Comparison of ENCODE assay signal across 8 cellular contexts in genomic region chr2:61018319-61018750, GRCh38. TPM values are rescaled to one million over a fixed set of nuclear protein-coding genes. Genes with fewer than 3 reads are reported as not detected.
A peak's percentile ranks its signal among the peaks of the same experiment; 100 is the strongest.
DNase-seq lines count a peak whose midpoint lies in the region; ATAC-seq and TF ChIP-seq lines count a peak whose summit lies in the region.

No MANE protein-coding gene starts in this region.

- peaks cover 23% of the 10 kb centered on the region for H3K36me3 Mint-ChIP-seq in activated CD8-positive, alpha-beta memory T cell treated with anti-CD3 and anti-CD28 coated beads, Interleukin-2, amount 10 ng/mL, durations not matched to agents 7 days and 5 days
- H3K36me3 Mint-ChIP-seq in effector memory CD8-positive, alpha-beta T cell (ENCODE audit: insufficient read depth) = peaks cover 9% of the 10 kb centered on the region

- H3K4me1 Mint-ChIP-seq in activated CD8-positive, alpha-beta memory T cell treated with anti-CD3 and anti-CD28 coated beads, Interleukin-2, amount 10 ng/mL, durations not matched to agents 7 days and 5 days = peaks cover 41% of the 10 kb centered on the region
- H3K4me1 Mint-ChIP-seq in effector memory CD8-positive, alpha-beta T cell (ENCODE audit: low read depth in 2 of 2) = peaks cover 16 to 28% of the 10 kb centered on the region in 2 donors

- H3K9me3 Mint-ChIP-seq in activated CD8-positive, alpha-beta memory T cell treated with anti-CD3 and anti-CD28 coated beads, Interleukin-2, amount 10 ng/mL, durations not matched to agents 7 days and 5 days (ENCODE audit: low read depth) = no peaks in the 10 kb centered on the region
- no peaks in the 10 kb centered on the region for H3K9me3 Mint-ChIP-seq in effector memory CD8-positive, alpha-beta T cell

- H3K27me3 ChIP-seq in OCI-LY3 (ENCODE audit: low read depth, low read length) (no peaks in the 10 kb centered on the region), neutrophil (no peaks in the 10 kb centered on the region)

- H3K27ac ChIP-seq in OCI-LY3 (ENCODE audit: low read length) = peak overlapping the region; percentile 88
- H3K27ac ChIP-seq in neutrophil = peak overlapping the region; percentile 85

- no peaks in the 10 kb centered on the region for H3K27me3 Mint-ChIP-seq in activated CD8-positive, alpha-beta memory T cell treated with anti-CD3 and anti-CD28 coated beads, Interleukin-2, amount 10 ng/mL, durations not matched to agents 7 days and 5 days
- no peaks in the 10 kb centered on the region for H3K27me3 Mint-ChIP-seq in effector memory CD8-positive, alpha-beta T cell

- H3K9me3 ChIP-seq in OCI-LY3 (ENCODE audit: insufficient read depth, low read length) (no peaks in the 10 kb centered on the region), neutrophil (no peaks in the 10 kb centered on the region)

- H3K4me1 ChIP-seq in OCI-LY3 (ENCODE audit: low read length) (peaks cover 17% of the 10 kb centered on the region), neutrophil (ENCODE audit: control insufficient read depth in 1 of 2, insufficient read depth in 1 of 2, low read depth in 1 of 2, low read length in 1 of 2) (peaks cover 28 to 35% of the 10 kb centered on the region in 2 experiments)

- H3K9ac ChIP-seq in OCI-LY3 (ENCODE audit: low read length) = peak overlapping the region; percentile 92

- CTCF ChIA-PET in activated CD8-positive, alpha-beta memory T cell treated with anti-CD3 and anti-CD28 coated beads, Interleukin-2, amount 10 ng/mL, durations not matched to agents 7 days and 5 days (lab: Charles Lee) = no interaction called here

- DNase-seq in activated CD8-positive, alpha-beta memory T cell treated with anti-CD3 and anti-CD28 coated beads, Interleukin-2, amount 10 ng/mL, durations not matched to agents 7 days and 5 days = no peak
- no peak for DNase-seq in activated CD8-positive, alpha-beta memory T cell treated with anti-CD3 and anti-CD28 coated beads, Interleukin-2, amount 50 U/mL, for 4 hours
- no peak for DNase-seq in effector memory CD8-positive, alpha-beta T cell
- no peak for DNase-seq in NCI-H1417 (lab: John Stamatoyannopoulos, UW)

- peak overlapping the region; percentile 80 for H3K4me2 ChIP-seq in OCI-LY3 (ENCODE audit: low read length)

- peak overlapping the region; percentile 88 for H3K27ac Mint-ChIP-seq in activated CD8-positive, alpha-beta memory T cell treated with anti-CD3 and anti-CD28 coated beads, Interleukin-2, amount 10 ng/mL, durations not matched to agents 7 days and 5 days
- peak overlapping the region; percentile 89 to 90 for H3K27ac Mint-ChIP-seq in effector memory CD8-positive, alpha-beta T cell

- H4K20me1 ChIP-seq in OCI-LY3 (ENCODE audit: insufficient read depth, low read length) = no peaks in the 10 kb centered on the region

- H3K4me3 ChIP-seq in OCI-LY3 (ENCODE audit: low read length) = peak overlapping the region; percentile 95
- H3K4me3 ChIP-seq in neutrophil (ENCODE audit: low read depth in 1 of 2, low read length in 1 of 2) = peak overlapping the region; percentile 75 to 98

- H3K4me3 Mint-ChIP-seq in activated CD8-positive, alpha-beta memory T cell treated with anti-CD3 and anti-CD28 coated beads, Interleukin-2, amount 10 ng/mL, durations not matched to agents 7 days and 5 days = peak overlapping the region; percentile 88
- H3K4me3 Mint-ChIP-seq in effector memory CD8-positive, alpha-beta T cell = peak overlapping the region; percentile 91 to 92

- TF ChIP-seq CTCF in OCI-LY3 (IDR thresholded peaks at IDR 0.05; ENCODE audit: low read depth, low read length) = no peak
- TF ChIP-seq CTCF in neutrophil (IDR thresholded peaks at IDR 0.05) = no peak

- peaks cover 61% of the 10 kb centered on the region for H3K79me2 ChIP-seq in OCI-LY3 (ENCODE audit: low read length)

- no peak for ATAC-seq in activated CD8-positive, alpha-beta memory T cell treated with anti-CD3 and anti-CD28 coated beads, Interleukin-2, amount 10 ng/mL, durations not matched to agents 7 days and 5 days
- ATAC-seq in effector memory CD8-positive, alpha-beta T cell (replicated peaks) = no peak
- ATAC-seq in HG02981 (IDR thresholded peaks at IDR 0.05; ENCODE audit: unreplicated experiment) = no peak
- ATAC-seq in GM21423 (IDR thresholded peaks at IDR 0.05; ENCODE audit: unreplicated experiment) = no peak

- H2AFZ ChIP-seq in OCI-LY3 (ENCODE audit: low read depth, low read length) = peak overlapping the region; percentile 95; the same call in 1 of the 2 replicates

- H3K36me3 ChIP-seq in OCI-LY3 (replicated peaks; ENCODE audit: low read depth, low read length) (peaks cover 5% of the 10 kb centered on the region), neutrophil (peaks cover 8% of the 10 kb centered on the region)

RNA-seq across cellular contexts. Expression of gene PUS10, which starts 0.3 kb away (rescaled TPM):
- 1 to 10 TPM; 6.7 to 9.5 TPM for total RNA-seq in activated CD8-positive, alpha-beta memory T cell treated with anti-CD3 and anti-CD28 coated beads, Interleukin-2, amount 10 ng/mL, durations not matched to agents 7 days and 5 days

RNA-seq across cellular contexts. Expression of gene PEX13, which starts 0.8 kb away (rescaled TPM):
- 10 to 100 TPM; 19.4 to 21.8 TPM for total RNA-seq in activated CD8-positive, alpha-beta memory T cell treated with anti-CD3 and anti-CD28 coated beads, Interleukin-2, amount 10 ng/mL, durations not matched to agents 7 days and 5 days

RNA-seq across cellular contexts. Expression of gene SANBR, which starts 47.3 kb away (rescaled TPM):
- 10 to 100 TPM in 1 of 2 experiments, 1 to 10 TPM in 1; 6.4 to 11.0 TPM for total RNA-seq in activated CD8-positive, alpha-beta memory T cell treated with anti-CD3 and anti-CD28 coated beads, Interleukin-2, amount 10 ng/mL, durations not matched to agents 7 days and 5 days
